8 cellular contexts compared by ENCODE assay signal in the genomic region with DNA sequence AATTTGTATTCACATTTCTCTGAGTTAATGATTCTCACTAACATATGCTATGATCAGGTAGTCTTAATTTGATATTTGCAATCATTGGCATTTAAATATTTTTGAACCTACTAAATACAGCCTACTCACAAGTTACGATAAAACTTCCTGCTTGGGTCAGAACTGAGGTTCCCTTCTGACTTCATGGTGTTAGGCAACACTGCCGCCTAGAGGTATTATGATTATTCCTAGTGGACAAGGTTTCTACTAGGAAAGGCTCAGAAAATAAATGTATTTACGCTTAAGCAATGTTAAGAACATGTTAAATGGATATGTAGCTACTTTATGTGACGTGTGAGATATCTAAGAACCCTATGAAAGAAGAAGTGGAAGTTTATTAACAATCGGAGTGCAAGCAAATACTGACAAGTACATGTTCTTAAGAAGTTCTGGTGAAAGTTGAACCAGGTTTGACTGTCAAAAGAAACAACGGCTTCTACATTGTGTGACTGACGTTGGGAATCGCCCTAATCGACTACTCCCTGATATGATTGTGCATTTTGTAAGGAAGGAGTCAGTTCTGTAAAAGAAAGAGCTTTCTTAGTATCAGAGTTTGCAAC.
DNase-seq lines count a peak whose midpoint lies in the region; ATAC-seq and TF ChIP-seq lines count a peak whose summit lies in the region.

No MANE protein-coding gene starts in this region.

- no peak overlapping the region for H3K4ac ChIP-seq in mesendoderm (ENCODE audit: low read depth, low read length)

- H3K36me3 ChIP-seq in brain microvascular endothelial cell (replicated peaks): no peaks in the 10 kb centered on the region
- no peaks in the 10 kb centered on the region for H3K36me3 ChIP-seq in mesendoderm (ENCODE audit: control insufficient read depth, insufficient read depth, low read length)

- H3K9ac ChIP-seq in mesendoderm (ENCODE audit: low read length): no peak overlapping the region

- H3K4me3 ChIP-seq in brain microvascular endothelial cell (ENCODE audit: low read depth, low read length): no peak overlapping the region
- no peak overlapping the region for H3K4me3 ChIP-seq in mesendoderm (ENCODE audit: low read length)

- no CpG with 5 or more reads among the region's 9 CpGs for WGBS in mesendoderm (ENCODE audit: extremely low coverage, insufficient coverage, low lambda C conversion rate)

- DNase-seq in G401 (ENCODE audit: low spot score): peak; percentile 22
- DNase-seq in NCI-H748 treated with DMSO at 0.1 percent for 48 hours (lab: John Stamatoyannopoulos, UW): peak; percentile 68
- DNase-seq in brain microvascular endothelial cell: no peak
- DNase-seq in mesendoderm: peak; percentile 70
- no peak for DNase-seq in GM13976 (ENCODE audit: low spot score)

- H2AK5ac ChIP-seq in mesendoderm (ENCODE audit: low read length): no peak overlapping the region

- H4K5ac ChIP-seq in mesendoderm (ENCODE audit: low read length): no peak overlapping the region

- no peak overlapping the region for H2BK120ac ChIP-seq in mesendoderm (ENCODE audit: low read depth, low read length)

- no peak overlapping the region for H4K8ac ChIP-seq in mesendoderm (ENCODE audit: low read depth, low read length)

- H3K23ac ChIP-seq in mesendoderm (ENCODE audit: low read length): no peak overlapping the region

- H2BK15ac ChIP-seq in mesendoderm (replicated peaks; ENCODE audit: low read depth): no peak overlapping the region

- H3K79me2 ChIP-seq in mesendoderm (ENCODE audit: control insufficient read depth, insufficient read depth, low read length): no peaks in the 10 kb centered on the region

- H3K18ac ChIP-seq in mesendoderm (ENCODE audit: low read length): no peak overlapping the region

- H3K56ac ChIP-seq in mesendoderm (ENCODE audit: low read length): no peak overlapping the region

- no peak overlapping the region for H3K4me2 ChIP-seq in mesendoderm (ENCODE audit: low read length)

- in situ Hi-C loops in G401 (cut with HindIII; ENCODE audit: low sequenced_read_pairs) (no loop called here), brain microvascular endothelial cell (cut with HindIII; ENCODE audit: low pct_ligation_motif_present, low sequenced_read_pairs) (no loop called here), GM13976 (cut with MboI; ENCODE audit: low sequenced_read_pairs, unreplicated experiment) (no loop called here)

- H3K27ac ChIP-seq in brain microvascular endothelial cell: no peak overlapping the region
- no peak overlapping the region for H3K27ac ChIP-seq in mesendoderm (ENCODE audit: low read depth, low read length)

- no peak overlapping the region for H2BK5ac ChIP-seq in mesendoderm (ENCODE audit: low read length)

- no peaks in the 10 kb centered on the region for H3K79me1 ChIP-seq in mesendoderm (ENCODE audit: low read length)

- no peaks in the 10 kb centered on the region for H3K27me3 ChIP-seq in brain microvascular endothelial cell (replicated peaks)
- H3K27me3 ChIP-seq in mesendoderm (ENCODE audit: insufficient read depth, low read length, poor library complexity): no peaks in the 10 kb centered on the region

- H3K4me1 ChIP-seq in mesendoderm (ENCODE audit: control insufficient read depth, low read depth, low read length): no peaks in the 10 kb centered on the region

- peak; percentile 68 for ATAC-seq in HG02884 (IDR thresholded peaks at IDR 0.05; ENCODE audit: unreplicated experiment)
- no peak for ATAC-seq in HG03280 (IDR thresholded peaks at IDR 0.05; ENCODE audit: unreplicated experiment)
- no peak for ATAC-seq in HG03378 (IDR thresholded peaks at IDR 0.05; ENCODE audit: unreplicated experiment)

- TF ChIP-seq CTCF in brain microvascular endothelial cell (IDR thresholded peaks at IDR 0.05; ENCODE audit: low read depth, low read length, missing control alignments): peak; percentile 74
- TF ChIP-seq CTCF in GM13976 (IDR thresholded peaks at IDR 0.05; ENCODE audit: borderline replicate concordance, control extremely low read depth, extremely low read depth, insufficient read depth, missing control alignments): no peak

Comparison
In these comparisons a context has a peak if more than half of its experiments do, and no peak if none do; other contexts are left out.
1. DNase-seq: peak in G401 (single experiment), NCI-H748 treated with DMSO at 0.1 percent for 48 hours (single experiment) and mesendoderm (single experiment); none in brain microvascular endothelial cell (single experiment) and GM13976 (single experiment).